21 cellular contexts compared by ENCODE assay signal in genomic region chr11:134067486-134067885, GRCh38.
"Had no signal": no experiment of that assay in that cellular context is flagged by ENCODE, and none has a peak within 500 bp of the region (broad histone marks: within the 10 kb centered on the region; RNA-seq: fewer than 3 reads in every experiment).

No MANE protein-coding gene starts in this region.

- H3K27ac ChIP-seq: esophagus muscularis mucosa, foreskin keratinocyte, heart right ventricle, right lobe of liver, skin epidermis, thoracic aorta had no signal

- H3K4me3 Mint-ChIP-seq: activated B cell treated with CpG ODN at 0.5 μM for 24 hours; activated T-cell treated with anti-CD3 and anti-CD28 coated beads, Interleukin-2, amount 50 U/mL, for 4 hours; activated T-helper 17 cell treated with anti-CD3 and anti-CD28 coated beads, Interleukin-2, amount 50 U/mL, for 72 hours; mesothelial cell of epicardium; stimulated activated effector memory CD8-positive, alpha-beta T cell treated with anti-CD3 and anti-CD28 coated beads, Interleukin-12 subunit alpha, Interleukin-12 subunit beta, amount 100 ng/mL, for 72 hours; stimulated activated naive CD8-positive, alpha-beta T cell treated with anti-CD3 and anti-CD28 coated beads, Interleukin-15, Interleukin-2, amounts not matched to agents 100 ng/mL and 50 ng/mL, for 24 hours had no signal

- H3K9me3 Mint-ChIP-seq: activated B cell treated with CpG ODN at 0.5 μM for 24 hours; activated CD8-positive, alpha-beta T cell treated with anti-CD3 and anti-CD28 coated beads for 36 hours; activated T-cell treated with anti-CD3 and anti-CD28 coated beads, Interleukin-2, amount 50 U/mL, for 4 hours; activated T-helper 17 cell treated with anti-CD3 and anti-CD28 coated beads, Interleukin-2, amount 50 U/mL, for 72 hours; mesothelial cell of epicardium; naive B cell; stimulated activated effector memory CD8-positive, alpha-beta T cell treated with anti-CD3 and anti-CD28 coated beads, Interleukin-12 subunit alpha, Interleukin-12 subunit beta, amount 100 ng/mL, for 72 hours; stimulated activated naive CD8-positive, alpha-beta T cell treated with anti-CD3 and anti-CD28 coated beads, Interleukin-15, Interleukin-2, amounts not matched to agents 100 ng/mL and 50 ng/mL, for 24 hours had no signal

- H3K36me3 ChIP-seq: esophagus muscularis mucosa, heart right ventricle, right lobe of liver, thoracic aorta had no signal

- H3K4me3 ChIP-seq: esophagus muscularis mucosa, heart right ventricle, right lobe of liver, skin epidermis, thoracic aorta had no signal

- H3K27me3 Mint-ChIP-seq: activated T-helper 17 cell treated with anti-CD3 and anti-CD28 coated beads, Interleukin-2, amount 50 U/mL, for 72 hours had no signal

- H3K36me3 Mint-ChIP-seq: mesothelial cell of epicardium, naive B cell had no signal

- H3K27me3 ChIP-seq: esophagus muscularis mucosa, right lobe of liver had no signal

- H3K9me3 ChIP-seq: esophagus muscularis mucosa, heart right ventricle, right lobe of liver, thoracic aorta had no signal

- H3K4me1 ChIP-seq: foreskin keratinocyte, right lobe of liver had no signal

- ATAC-seq: activated CD8-positive, alpha-beta T cell treated with anti-CD3 and anti-CD28 coated beads for 36 hours; activated T-cell treated with anti-CD3 and anti-CD28 coated beads, Interleukin-2, amount 50 U/mL, for 4 hours; activated T-helper 17 cell treated with anti-CD3 and anti-CD28 coated beads, Interleukin-2, amount 50 U/mL, for 72 hours; heart right ventricle; right lobe of liver; stimulated activated effector memory CD8-positive, alpha-beta T cell treated with anti-CD3 and anti-CD28 coated beads, Interleukin-12 subunit alpha, Interleukin-12 subunit beta, amount 100 ng/mL, for 72 hours had no signal

- DNase-seq: activated B cell treated with CpG ODN at 0.5 μM for 24 hours; activated CD4-positive, alpha-beta T cell treated with anti-CD3 and anti-CD28 coated beads, Interleukin-2, amount 50 U/mL, for 1 hour; activated CD8-positive, alpha-beta T cell treated with anti-CD3 and anti-CD28 coated beads for 36 hours; activated gamma-delta T cell treated with Interleukin-2 at 50 U/mL for 16 hours; activated naive CD4-positive, alpha-beta T cell treated with anti-CD3 and anti-CD28 coated beads, Interleukin-2, amount 50 U/mL, for 16 hours; activated T-cell treated with anti-CD3 and anti-CD28 coated beads, Interleukin-2, amount 50 U/mL, for 4 hours; amniotic stem cell; cortex of kidney; foreskin keratinocyte; heart right ventricle; naive B cell; right lobe of liver; stimulated activated CD4-positive, alpha-beta T cell treated with anti-CD3 and anti-CD28 coated beads, Interleukin-4, amount 100 ng/mL, for 24 hours; trophoblast cell had no signal

- H3K27ac Mint-ChIP-seq: activated B cell treated with CpG ODN at 0.5 μM for 24 hours; activated CD8-positive, alpha-beta T cell treated with anti-CD3 and anti-CD28 coated beads for 36 hours; activated T-helper 17 cell treated with anti-CD3 and anti-CD28 coated beads, Interleukin-2, amount 50 U/mL, for 72 hours; mesothelial cell of epicardium; stimulated activated effector memory CD8-positive, alpha-beta T cell treated with anti-CD3 and anti-CD28 coated beads, Interleukin-12 subunit alpha, Interleukin-12 subunit beta, amount 100 ng/mL, for 72 hours; stimulated activated naive CD8-positive, alpha-beta T cell treated with anti-CD3 and anti-CD28 coated beads, Interleukin-15, Interleukin-2, amounts not matched to agents 100 ng/mL and 50 ng/mL, for 24 hours had no signal
